Comparison of ENCODE assay signal across 8 cellular contexts in the genomic region with DNA sequence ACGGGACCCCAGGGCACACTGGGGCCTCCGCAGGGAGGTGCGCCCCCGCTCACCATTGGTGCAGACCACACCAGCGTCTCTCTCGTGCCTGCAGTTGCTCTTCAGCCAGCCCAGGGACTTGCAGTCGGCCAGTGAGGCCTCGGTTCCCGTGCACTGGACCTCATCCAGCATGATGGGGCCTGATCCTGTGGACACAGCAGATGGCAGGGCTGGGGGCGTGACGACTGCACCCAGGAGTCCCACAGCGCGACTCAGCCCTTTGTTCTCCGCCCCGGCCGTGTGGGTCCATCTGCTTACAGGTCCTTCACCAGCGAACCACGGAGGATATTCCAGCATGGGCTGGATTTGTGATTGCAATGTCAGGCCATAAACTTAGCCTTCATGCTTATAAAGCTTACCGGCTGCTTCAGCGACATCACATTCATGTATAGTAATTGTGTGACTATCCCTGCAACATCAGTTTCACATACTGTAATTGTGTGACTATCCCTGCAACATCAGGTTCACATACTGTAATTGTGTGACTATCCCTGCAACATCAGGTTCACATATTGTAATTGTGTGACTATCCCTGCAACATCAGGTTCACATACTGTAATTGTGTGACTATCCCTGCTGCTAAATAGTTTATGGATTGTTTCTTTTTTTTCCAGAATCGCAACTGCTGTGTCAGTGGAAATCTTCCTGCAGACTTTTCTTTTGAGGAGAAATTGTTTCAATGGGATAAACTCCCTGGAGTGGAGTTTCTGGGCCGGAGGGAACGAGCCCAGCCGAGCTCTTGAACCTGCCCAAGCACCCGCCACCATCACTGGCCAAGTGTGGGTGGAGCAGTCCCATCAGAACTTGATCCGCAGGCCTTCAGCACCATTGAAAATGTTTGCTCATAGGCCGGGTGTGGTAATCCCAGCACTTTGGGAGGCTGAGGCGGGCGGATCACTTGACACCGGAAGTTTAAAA. TPM values are rescaled to one million over a fixed set of nuclear protein-coding genes. Genes with fewer than 3 reads are reported as not detected.
DNase-seq lines count a peak whose midpoint lies in the region; ATAC-seq, FAIRE-seq and TF ChIP-seq lines count a peak whose summit lies in the region.

No MANE protein-coding gene starts in this region.

- H3K9me2 ChIP-seq in MM.1S (replicated peaks; ENCODE audit: insufficient read depth, low read length) = no peaks in the 10 kb centered on the region

- 66% methylated on average over 30 of the region's 30 CpGs for WGBS in HUES64

- H3K79me2 ChIP-seq in astrocyte (ENCODE audit: insufficient read depth, low read length) (peaks cover 23% of the 10 kb centered on the region), MM.1S (ENCODE audit: low read length) (no peaks in the 10 kb centered on the region)

- POLR2A ChIA-PET in AG04449 (lab: Yijun Ruan, JAX) = interaction anchor here (0.6 kb wide), 1 partner anchor 46 kb away, joined by 3 read pairs; no protein-coding TSS in a partner anchor

- no peak for ATAC-seq in GM21825 (IDR thresholded peaks at IDR 0.05; ENCODE audit: unreplicated experiment)

- no peak overlapping the region for H3K4me3 ChIP-seq in AG04449 (ENCODE audit: low read depth, low read length)
- no peak overlapping the region for H3K4me3 ChIP-seq in HUES64 (ENCODE audit: low read length)
- H3K4me3 ChIP-seq in astrocyte (ENCODE audit: insufficient read depth, low read depth, low read length) = no peak overlapping the region
- H3K4me3 ChIP-seq in MM.1S (ENCODE audit: low read length) = no peak overlapping the region

- H4K20me1 ChIP-seq in astrocyte (ENCODE audit: insufficient read depth, low read length) (peaks cover 16% of the 10 kb centered on the region), MM.1S (ENCODE audit: insufficient read depth, low read length) (no peaks in the 10 kb centered on the region)

- H3K9me3 ChIP-seq in HUES64 (ENCODE audit: insufficient read depth, low read depth, low read length) (no peaks in the 10 kb centered on the region), astrocyte (ENCODE audit: insufficient read depth, low read depth, low read length) (no peaks in the 10 kb centered on the region), MM.1S (replicated peaks; ENCODE audit: insufficient read depth, low read length) (no peaks in the 10 kb centered on the region)

- CTCF ChIA-PET in AG04449 (lab: Yijun Ruan, JAX) = interaction anchor here (0.7 to 3.2 kb wide), 6 partner anchors 14 to 138 kb away, joined by 3 to 24 read pairs (median 3); no protein-coding TSS in a partner anchor

- H3K9ac ChIP-seq in HUES64 (ENCODE audit: low read depth, low read length) (no peak overlapping the region), astrocyte (ENCODE audit: low read length) (peak overlapping the region; percentile 3), MM.1S (ENCODE audit: low read length) (no peak overlapping the region)

- DNase-seq in AG04449 (ENCODE audit: low read depth, low spot score) (peak; percentile 34), astrocyte (ENCODE audit: low read depth) (peak; percentile 71), inferior parietal cortex (ENCODE audit: extremely low spot score) (peak; percentile 39), substantia nigra (lab: John Stamatoyannopoulos, UW) (peak in 7 of 49 donors; percentile 20 to 86 (median 38)), MM.1S (no peak), OCI-M2 (lab: John Stamatoyannopoulos, UW; ENCODE audit: unreplicated experiment) (no peak)

- peaks cover 11% of the 10 kb centered on the region for H3K36me3 Mint-ChIP-seq in astrocyte (ENCODE audit: low read depth, unreplicated experiment)

- H3K4me1 ChIP-seq in HUES64 (ENCODE audit: insufficient read depth, low read length) (peaks cover 11% of the 10 kb centered on the region; the same call in 1 of the 2 replicates), astrocyte (ENCODE audit: insufficient read depth, low read length) (peaks cover 22% of the 10 kb centered on the region), MM.1S (ENCODE audit: low read length) (peaks cover 12% of the 10 kb centered on the region)

- TF ChIP-seq CTCF in AG04449 (IDR thresholded peaks at IDR 0.05; ENCODE audit: insufficient read depth, low read length, missing control alignments) = no peak
- no peak for TF ChIP-seq CTCF in astrocyte (IDR thresholded peaks at IDR 0.05; ENCODE audit: insufficient read depth, low read depth, low read length)
- no peak for TF ChIP-seq CTCF in MM.1S (IDR thresholded peaks at IDR 0.05; ENCODE audit: low read length)

- peaks cover 5% of the 10 kb centered on the region for H3K4me1 Mint-ChIP-seq in astrocyte (ENCODE audit: low read depth, unreplicated experiment)

- no peak overlapping the region for H3K27ac Mint-ChIP-seq in astrocyte (ENCODE audit: unreplicated experiment)

- no peak overlapping the region for H2AFZ ChIP-seq in astrocyte (ENCODE audit: low read depth, low read length)
- no peak overlapping the region for H2AFZ ChIP-seq in MM.1S (ENCODE audit: low read length)

- H3K9me3 Mint-ChIP-seq in astrocyte (ENCODE audit: unreplicated experiment) = no peaks in the 10 kb centered on the region

- H3F3A ChIP-seq in MM.1S (ENCODE audit: insufficient read depth, low read length) = no peaks in the 10 kb centered on the region

- H3K27me3 ChIP-seq in HUES64 (ENCODE audit: insufficient read depth, low read length) (no peaks in the 10 kb centered on the region), astrocyte (ENCODE audit: insufficient read depth, low read length) (no peaks in the 10 kb centered on the region), MM.1S (replicated peaks; ENCODE audit: insufficient read depth, low read length) (no peaks in the 10 kb centered on the region)

- FAIRE-seq in astrocyte (lab: Jason Lieb, UNC) = peak; percentile 80

- H3K27me3 Mint-ChIP-seq in astrocyte (ENCODE audit: low read depth, unreplicated experiment) = peaks cover 2% of the 10 kb centered on the region

- H3K27ac ChIP-seq in HUES64 (ENCODE audit: low read depth, low read length) (peak overlapping the region; percentile 24; the same call in 1 of the 2 replicates), astrocyte (ENCODE audit: low read depth, low read length) (no peak overlapping the region), substantia nigra (ENCODE audit: low read depth, low read length, poor library complexity, severe bottlenecking) (peak overlapping the region; percentile 59), MM.1S (ENCODE audit: low read length) (no peak overlapping the region)

- peak overlapping the region; percentile 57 for H3K4me3 Mint-ChIP-seq in astrocyte (ENCODE audit: unreplicated experiment)

- H3K36me3 ChIP-seq in HUES64 (ENCODE audit: insufficient read depth, low read length) = no peaks in the 10 kb centered on the region; the same call in 1 of the 2 replicates
- no peaks in the 10 kb centered on the region for H3K36me3 ChIP-seq in astrocyte (ENCODE audit: insufficient read depth, low read length)
- no peaks in the 10 kb centered on the region for H3K36me3 ChIP-seq in MM.1S (replicated peaks; ENCODE audit: insufficient read depth, low read length)

- peak overlapping the region; percentile 59 for H3K4me2 ChIP-seq in astrocyte (ENCODE audit: low read length)
- H3K4me2 ChIP-seq in MM.1S (ENCODE audit: low read depth, low read length) = no peak overlapping the region

RNA-seq across cellular contexts. Expression of a gene that starts 4.8 kb away (rescaled TPM):
- polyA plus RNA-seq in HUES64 (2013, experiment 1 of 2) = 29.6 TPM
- 36.8 TPM for polyA plus RNA-seq in HUES64 (2013, experiment 2 of 2)
- total RNA-seq in astrocyte = 495 and 654 TPM in 2 replicates

RNA-seq across cellular contexts. Expression of a gene that starts 34.7 kb away (rescaled TPM):
- 28.4 TPM for polyA plus RNA-seq in HUES64 (2013, experiment 1 of 2)
- polyA plus RNA-seq in HUES64 (2013, experiment 2 of 2) = 26.9 TPM
- total RNA-seq in astrocyte = 71.3 and 72.1 TPM in 2 replicates

RNA-seq across cellular contexts. Expression of a gene that starts 49.1 kb away (rescaled TPM):
- polyA plus RNA-seq in HUES64 (2013, experiment 1 of 2) = 1.1 TPM
- polyA plus RNA-seq in HUES64 (2013, experiment 2 of 2) = 0.89 TPM
- total RNA-seq in astrocyte = 1.8 and 2.2 TPM in 2 replicates

RNA-seq across cellular contexts. Expression of a gene that starts 49.7 kb away (rescaled TPM):
- 25.5 TPM for polyA plus RNA-seq in HUES64 (2013, experiment 1 of 2)
- polyA plus RNA-seq in HUES64 (2013, experiment 2 of 2) = 30.2 TPM
- 184 and 187 TPM in 2 replicates for total RNA-seq in astrocyte

Comparison
In these comparisons a context has a peak if more than half of its experiments do, and no peak if none do; other contexts are left out.
1. DNase-seq: peak in AG04449 (single experiment), astrocyte (single experiment) and inferior parietal cortex (single experiment); none in MM.1S (single experiment) and OCI-M2 (single experiment).
2. H3K27ac ChIP-seq: peak in HUES64 (single experiment) and substantia nigra (single experiment); none in astrocyte (single experiment) and MM.1S (single experiment).